Comparison of ENCODE assay signal across 17 cellular contexts in the genomic region with DNA sequence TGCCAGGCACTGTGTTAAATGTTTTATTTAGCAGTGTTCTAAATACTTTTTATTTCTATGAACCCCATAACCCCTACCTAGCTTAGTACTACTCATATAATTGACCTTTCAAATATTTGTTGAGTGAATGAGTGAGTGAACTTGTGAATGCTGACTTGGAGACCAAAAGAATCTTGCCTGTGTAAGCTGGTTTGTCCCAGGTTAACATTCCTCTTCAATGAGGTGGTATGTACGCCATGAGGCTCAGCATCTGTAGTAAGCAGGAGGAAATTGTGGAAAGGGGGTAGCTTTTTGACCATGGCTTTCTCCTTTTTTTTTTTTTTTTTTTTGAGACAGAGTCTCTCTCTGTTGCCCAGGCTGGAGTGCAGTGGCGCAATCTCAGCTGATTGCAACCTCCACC. TPM values are rescaled to one million over a fixed set of nuclear protein-coding genes. Genes with fewer than 3 reads are reported as not detected.
DNase-seq lines count a peak whose midpoint lies in the region; ATAC-seq and TF ChIP-seq lines count a peak whose summit lies in the region.
"Had no signal": no experiment of that assay in that cellular context is flagged by ENCODE, and none has a peak within 500 bp of the region (broad histone marks: within the 10 kb centered on the region; RNA-seq: fewer than 3 reads in every experiment).

No MANE protein-coding gene starts in this region.

- H3K9me3 ChIP-seq in esophagus muscularis mucosa: no peaks in the 10 kb centered on the region
- H3K9me3 ChIP-seq: colonic mucosa, lower lobe of right lung had no signal

- no peak overlapping the region for H3K4me3 Mint-ChIP-seq in activated T-cell treated with anti-CD3 and anti-CD28 coated beads, Interleukin-2, amount 50 U/mL, for 4 hours
- H3K4me3 Mint-ChIP-seq: CD4-positive, CD25-positive, alpha-beta regulatory T cell had no signal

- H3K4me1 ChIP-seq in foreskin keratinocyte (peaks cover 13% of the 10 kb centered on the region), esophagus muscularis mucosa (no peaks in the 10 kb centered on the region)
- H3K4me1 ChIP-seq: colonic mucosa, lower lobe of right lung had no signal

- POLR2A ChIA-PET in RWPE1 (lab: Yijun Ruan, JAX; ENCODE audit: low non-redundant PET): interaction anchor here (0.6 kb wide), 2 partner anchors 17 to 95 kb away, joined by 4 read pairs; no protein-coding TSS in a partner anchor

- H3K4me3 ChIP-seq in esophagus muscularis mucosa: no peak overlapping the region
- H3K4me3 ChIP-seq: colonic mucosa, lower lobe of right lung had no signal

- intact Hi-C loops in esophagus muscularis mucosa (cut with DNase I): no loop called here

- 96% methylated on average over 2 of the region's 2 CpGs for WGBS in esophagus muscularis mucosa

- H3K27ac ChIP-seq in RWPE1 (no peak overlapping the region), foreskin keratinocyte (no peak overlapping the region), esophagus muscularis mucosa (replicated peaks in 1 of 4) (no peak overlapping the region)
- H3K27ac ChIP-seq: 22Rv1, colonic mucosa, lower lobe of right lung had no signal

- no peak for TF ChIP-seq POLR2A in esophagus muscularis mucosa (IDR thresholded peaks at IDR 0.05; ENCODE audit: low read depth)

- H3K4me1 Mint-ChIP-seq in activated T-cell treated with anti-CD3 and anti-CD28 coated beads, Interleukin-2, amount 50 U/mL, for 4 hours (ENCODE audit: low read depth): no peaks in the 10 kb centered on the region

- H3K36me3 Mint-ChIP-seq in activated T-cell treated with anti-CD3 and anti-CD28 coated beads, Interleukin-2, amount 50 U/mL, for 4 hours (ENCODE audit: insufficient read depth): no peaks in the 10 kb centered on the region
- H3K36me3 Mint-ChIP-seq: CD4-positive, CD25-positive, alpha-beta regulatory T cell had no signal

- no peak for TF ChIP-seq CTCF in RWPE1 (conservative IDR thresholded peaks at IDR 0.05; ENCODE audit: low read depth)
- no peak for TF ChIP-seq CTCF in foreskin keratinocyte (conservative IDR thresholded peaks at IDR 0.05)
- TF ChIP-seq CTCF in esophagus muscularis mucosa (IDR thresholded peaks at IDR 0.05): no peak

- no peaks in the 10 kb centered on the region for H3K36me3 ChIP-seq in esophagus muscularis mucosa
- H3K36me3 ChIP-seq: colonic mucosa, lower lobe of right lung had no signal

- H3K27me3 Mint-ChIP-seq in activated T-cell treated with anti-CD3 and anti-CD28 coated beads, Interleukin-2, amount 50 U/mL, for 4 hours (ENCODE audit: low read depth): no peaks in the 10 kb centered on the region
- H3K27me3 Mint-ChIP-seq: CD4-positive, CD25-positive, alpha-beta regulatory T cell had no signal

- H3K27me3 ChIP-seq in foreskin keratinocyte: no peaks in the 10 kb centered on the region
- no peaks in the 10 kb centered on the region for H3K27me3 ChIP-seq in esophagus muscularis mucosa
- H3K27me3 ChIP-seq: colonic mucosa had no signal

- no peak for TF ChIP-seq EP300 in esophagus muscularis mucosa (IDR thresholded peaks at IDR 0.05)

- DNase-seq in DMS53 (lab: John Stamatoyannopoulos, UW): peak; percentile 16
- DNase-seq in DMS53 treated with DMSO at 0.1 percent for 48 hours (lab: John Stamatoyannopoulos, UW; ENCODE audit: unreplicated experiment): no peak
- peak; percentile 59 for DNase-seq in RWPE1 (ENCODE audit: low spot score)
- peak; percentile 92 to 97 for DNase-seq in foreskin keratinocyte
- DNase-seq in activated T-cell treated with anti-CD3 and anti-CD28 coated beads, Interleukin-2, amount 50 U/mL, for 4 hours: no peak
- DNase-seq in esophagus muscularis mucosa (ENCODE audit: extremely low spot score): no peak
- no peak for DNase-seq in T-helper 1 cell
- DNase-seq: activated CD4-positive, alpha-beta T cell treated with anti-CD3 and anti-CD28 coated beads for 4 hours; activated gamma-delta T cell treated with Interleukin-2 at 50 U/mL for 16 hours; anterior cingulate cortex; CD4-positive, CD25-positive, alpha-beta regulatory T cell; colonic mucosa; lower lobe of right lung; OCI-M1 had no signal

- ATAC-seq in foreskin keratinocyte (peak; percentile 78), HG02973 (IDR thresholded peaks at IDR 0.05; ENCODE audit: unreplicated experiment) (no peak)
- no peak for ATAC-seq in activated T-cell treated with anti-CD3 and anti-CD28 coated beads, Interleukin-2, amount 50 U/mL, for 4 hours
- ATAC-seq: lower lobe of right lung, SK-N-SH treated with all-trans-retinoic acid at 6 μM for 48 hours had no signal

- no peaks in the 10 kb centered on the region for H3K9me3 Mint-ChIP-seq in activated T-cell treated with anti-CD3 and anti-CD28 coated beads, Interleukin-2, amount 50 U/mL, for 4 hours

- CTCF ChIA-PET in RWPE1 (lab: Yijun Ruan, JAX): no interaction called here

RNA-seq across cellular contexts. Expression of a gene that starts 14.6 kb away (rescaled TPM):
- total RNA-seq in foreskin keratinocyte: 17.0 and 20.6 TPM in 2 replicates
- polyA plus RNA-seq in foreskin keratinocyte: 19.8 and 22.4 TPM in 2 replicates
- total RNA-seq in activated T-cell treated with anti-CD3 and anti-CD28 coated beads, Interleukin-2, amount 50 U/mL, for 4 hours: 10 to 100 TPM; 11.6 to 14.7 (median 11.7) TPM
- total RNA-seq in esophagus muscularis mucosa: 10 to 100 TPM in 3 of 4 donors, 1 to 10 TPM in 1; 8.0 to 14.5 (median 12.9) TPM

RNA-seq across cellular contexts. Expression of a gene that starts 26.1 kb away (rescaled TPM):
- 24.2 and 24.3 TPM in 2 replicates for total RNA-seq in foreskin keratinocyte
- 12.1 and 13.1 TPM in 2 replicates for polyA plus RNA-seq in foreskin keratinocyte
- total RNA-seq in activated T-cell treated with anti-CD3 and anti-CD28 coated beads, Interleukin-2, amount 50 U/mL, for 4 hours: 10 to 100 TPM; 19.7 to 23.2 (median 22.4) TPM
- total RNA-seq in esophagus muscularis mucosa: 10 to 100 TPM; 21.0 to 32.4 (median 27.7) TPM

Comparison
In these comparisons a context has a peak if more than half of its experiments do, and no peak if none do; other contexts are left out.
1. DNase-seq: peak in DMS53 (single experiment), RWPE1 (single experiment) and foreskin keratinocyte (2 of 2); none in DMS53 treated with DMSO at 0.1 percent for 48 hours (single experiment), activated T-cell treated with anti-CD3 and anti-CD28 coated beads, Interleukin-2, amount 50 U/mL, for 4 hours (single experiment), esophagus muscularis mucosa (single experiment) and T-helper 1 cell (0 of 5).